8 cellular contexts compared by ENCODE assay signal in the genomic region with DNA sequence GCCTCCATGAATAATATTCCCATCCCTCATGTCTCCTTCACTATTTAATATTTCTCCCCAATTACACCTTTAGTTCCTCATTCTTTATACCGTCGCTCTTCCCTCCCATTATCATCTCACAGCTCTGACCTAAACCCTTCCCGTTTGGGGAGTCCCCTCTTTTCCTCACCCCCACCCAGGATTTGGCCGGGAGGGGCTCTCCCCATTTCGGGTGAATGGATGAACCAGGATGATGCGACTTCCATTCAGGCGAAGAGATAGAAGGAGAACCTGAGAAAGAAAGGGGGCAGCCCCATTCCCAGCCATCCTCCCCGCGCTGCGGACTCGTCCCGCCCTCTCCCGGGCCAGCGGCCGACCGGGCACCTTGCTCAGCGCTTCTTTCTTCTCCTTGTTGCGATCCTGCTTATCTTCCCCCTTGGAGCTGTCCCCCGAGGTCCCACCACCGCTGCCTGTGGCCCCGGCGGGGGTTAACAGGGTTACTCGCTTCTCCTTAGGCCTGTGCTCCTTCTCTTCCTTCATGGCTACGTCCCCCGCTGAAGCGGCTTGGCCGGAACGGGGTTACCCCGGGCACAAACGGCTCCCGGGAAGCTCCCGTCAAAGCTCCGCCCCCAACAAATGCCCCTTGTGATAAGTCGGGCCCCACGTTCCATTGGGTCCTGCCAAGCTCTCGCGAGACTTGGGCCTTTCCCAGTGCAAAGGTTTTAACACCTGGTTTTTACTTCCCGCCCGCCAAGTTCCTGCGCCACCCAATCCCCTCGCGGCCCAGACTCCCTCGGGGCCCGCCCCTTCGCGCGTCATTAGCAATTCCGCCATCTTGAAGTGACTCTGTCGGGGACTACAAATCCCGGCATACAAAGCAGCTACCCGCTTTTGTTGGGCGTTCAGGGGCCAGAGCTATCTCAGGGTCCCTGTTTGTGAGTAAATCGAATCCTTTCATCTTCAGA. TPM values are rescaled to one million over a fixed set of nuclear protein-coding genes. Genes with fewer than 3 reads are reported as not detected.
DNase-seq lines count a peak whose midpoint lies in the region; ATAC-seq and TF ChIP-seq lines count a peak whose summit lies in the region.

A gene with protein sequence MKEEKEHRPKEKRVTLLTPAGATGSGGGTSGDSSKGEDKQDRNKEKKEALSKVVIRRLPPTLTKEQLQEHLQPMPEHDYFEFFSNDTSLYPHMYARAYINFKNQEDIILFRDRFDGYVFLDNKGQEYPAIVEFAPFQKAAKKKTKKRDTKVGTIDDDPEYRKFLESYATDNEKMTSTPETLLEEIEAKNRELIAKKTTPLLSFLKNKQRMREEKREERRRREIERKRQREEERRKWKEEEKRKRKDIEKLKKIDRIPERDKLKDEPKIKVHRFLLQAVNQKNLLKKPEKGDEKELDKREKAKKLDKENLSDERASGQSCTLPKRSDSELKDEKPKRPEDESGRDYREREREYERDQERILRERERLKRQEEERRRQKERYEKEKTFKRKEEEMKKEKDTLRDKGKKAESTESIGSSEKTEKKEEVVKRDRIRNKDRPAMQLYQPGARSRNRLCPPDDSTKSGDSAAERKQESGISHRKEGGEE (minus strand): TSS at position 554 of the 944 bp plus-strand sequence. CDS start 35 bp downstream, at position 519.

- H3K36me3 ChIP-seq in DOHH2 (ENCODE audit: control insufficient read depth, low read length): peaks cover 36% of the 10 kb centered on the region
- peaks cover 20% of the 10 kb centered on the region for H3K36me3 ChIP-seq in GM23338 (ENCODE audit: insufficient read depth)
- H3K36me3 ChIP-seq in fibroblast of lung (ENCODE audit: control insufficient read depth, insufficient read depth, low read length): no peaks in the 10 kb centered on the region
- H3K36me3 ChIP-seq in naive thymus-derived CD4-positive, alpha-beta T cell (ENCODE audit: control insufficient read depth in 2 of 3, insufficient read depth in 3 of 3, low read length in 3 of 3): peaks cover 0 to 6% (median 0%) of the 10 kb centered on the region in 3 experiments

- H3K4me2 ChIP-seq in DOHH2 (ENCODE audit: low read length) (peak within 1 kb of the TSS; percentile 77), GM23338 (peak within 1 kb of the TSS; percentile 84), fibroblast of lung (ENCODE audit: extremely low read depth, insufficient read depth, low read length) (peak within 1 kb of the TSS; percentile 75)

- H3K4me1 Mint-ChIP-seq in GM23338: no peaks in the 10 kb centered on the region
- H3K4me1 Mint-ChIP-seq in activated T-helper 17 cell treated with anti-CD3 and anti-CD28 coated beads, Interleukin-2, amount 50 U/mL, for 72 hours: no peaks in the 10 kb centered on the region
- peaks cover 3 to 29% (median 23%) of the 10 kb centered on the region in 7 donors for H3K4me1 Mint-ChIP-seq in naive thymus-derived CD4-positive, alpha-beta T cell
- H3K4me1 Mint-ChIP-seq in stimulated activated naive B cell treated with anti-CD40 and anti-IgM and Interleukin-4, amounts not matched to agents 10 μg/mL and 1 μg/mL and 100 μg/mL, for 72 hours: peaks cover 0 to 4% of the 10 kb centered on the region in 2 donors

- no peaks in the 10 kb centered on the region for H4K20me1 ChIP-seq in DOHH2 (ENCODE audit: control insufficient read depth, insufficient read depth, low read depth, low read length)
- H4K20me1 ChIP-seq in GM23338 (replicated peaks; ENCODE audit: insufficient read depth): no peaks in the 10 kb centered on the region; the same call in 1 of the 2 replicates
- no peaks in the 10 kb centered on the region for H4K20me1 ChIP-seq in fibroblast of lung (ENCODE audit: control insufficient read depth, extremely low read depth, insufficient read depth, low read length)

- CTCF ChIA-PET in RWPE1 (lab: Yijun Ruan, JAX): no interaction called here
- CTCF ChIA-PET in naive thymus-derived CD4-positive, alpha-beta T cell (lab: Charles Lee): interaction anchor here (0.6 to 0.9 kb wide), 2 partner anchors 61 to 244 kb away, joined by 3 to 5 read pairs; a partner anchor contains a TSS

- peak within 1 kb of the TSS; percentile 78 for H3K9ac ChIP-seq in fibroblast of lung (ENCODE audit: insufficient read depth, low read length)

- peak; percentile 93 for ATAC-seq in GM23338
- peak; percentile 95 for ATAC-seq in activated T-helper 17 cell treated with anti-CD3 and anti-CD28 coated beads, Interleukin-2, amount 50 U/mL, for 72 hours (replicated peaks)
- peak; percentile 98 for ATAC-seq in naive thymus-derived CD4-positive, alpha-beta T cell
- ATAC-seq in stimulated activated naive B cell treated with anti-CD40 and anti-IgM and Interleukin-4, amounts not matched to agents 10 μg/mL and 1 μg/mL and 100 μg/mL, for 72 hours (replicated peaks): peak; percentile 95 to 98

- TF ChIP-seq CTCF in DOHH2 (IDR thresholded peaks at IDR 0.05; ENCODE audit: low read depth, low read length, poor library complexity, severe bottlenecking): no peak
- no peak for TF ChIP-seq CTCF in GM23338 (conservative IDR thresholded peaks at IDR 0.05; ENCODE audit: low read depth in 2 of 2)
- TF ChIP-seq CTCF in RWPE1 (conservative IDR thresholded peaks at IDR 0.05; ENCODE audit: low read depth): no peak
- no peak for TF ChIP-seq CTCF in fibroblast of lung (conservative IDR thresholded peaks at IDR 0.05 in 1 of 2, IDR thresholded peaks at IDR 0.05 in 1 of 2; ENCODE audit: low read depth in 1 of 2, low read length in 2 of 2)

- H3K4me3 Mint-ChIP-seq in GM23338: peak within 1 kb of the TSS; percentile 93
- peak within 1 kb of the TSS; percentile 99 for H3K4me3 Mint-ChIP-seq in activated T-helper 17 cell treated with anti-CD3 and anti-CD28 coated beads, Interleukin-2, amount 50 U/mL, for 72 hours
- H3K4me3 Mint-ChIP-seq in naive thymus-derived CD4-positive, alpha-beta T cell: peak within 1 kb of the TSS; percentile 89 to 100 (median 98)
- peak within 1 kb of the TSS; percentile 95 to 99 for H3K4me3 Mint-ChIP-seq in stimulated activated naive B cell treated with anti-CD40 and anti-IgM and Interleukin-4, amounts not matched to agents 10 μg/mL and 1 μg/mL and 100 μg/mL, for 72 hours

- no peaks in the 10 kb centered on the region; the same call in 2 of the 3 replicates for H3K9me3 Mint-ChIP-seq in GM23338
- no peaks in the 10 kb centered on the region for H3K9me3 Mint-ChIP-seq in activated T-helper 17 cell treated with anti-CD3 and anti-CD28 coated beads, Interleukin-2, amount 50 U/mL, for 72 hours
- peaks cover 0 to 2% (median 0%) of the 10 kb centered on the region in 11 donors for H3K9me3 Mint-ChIP-seq in naive thymus-derived CD4-positive, alpha-beta T cell
- H3K9me3 Mint-ChIP-seq in stimulated activated naive B cell treated with anti-CD40 and anti-IgM and Interleukin-4, amounts not matched to agents 10 μg/mL and 1 μg/mL and 100 μg/mL, for 72 hours: no peaks in the 10 kb centered on the region

- peaks cover 25% of the 10 kb centered on the region for H3K79me2 ChIP-seq in DOHH2 (ENCODE audit: control insufficient read depth, low read length)
- peaks cover 17% of the 10 kb centered on the region for H3K79me2 ChIP-seq in GM23338 (replicated peaks; ENCODE audit: insufficient read depth)
- H3K79me2 ChIP-seq in fibroblast of lung (ENCODE audit: control insufficient read depth, insufficient read depth, low read length): peaks cover 10% of the 10 kb centered on the region

- H3K27ac ChIP-seq in DOHH2 (ENCODE audit: low read depth, low read length): peak within 1 kb of the TSS; percentile 52
- peak within 1 kb of the TSS; percentile 92 for H3K27ac ChIP-seq in GM23338 (ENCODE audit: low read depth)
- H3K27ac ChIP-seq in RWPE1: peak within 1 kb of the TSS; percentile 83
- H3K27ac ChIP-seq in fibroblast of lung (ENCODE audit: insufficient read depth, low read length): peak within 1 kb of the TSS; percentile 82
- H3K27ac ChIP-seq in naive thymus-derived CD4-positive, alpha-beta T cell (ENCODE audit: low read depth, low read length): peak within 1 kb of the TSS; percentile 95

- H3K9me2 ChIP-seq in DOHH2 (replicated peaks; ENCODE audit: control insufficient read depth, low read length): no peaks in the 10 kb centered on the region
- no peaks in the 10 kb centered on the region for H3K9me2 ChIP-seq in GM23338 (ENCODE audit: insufficient read depth)

- H3K36me3 Mint-ChIP-seq in GM23338 (ENCODE audit: low read depth): peaks cover 38% of the 10 kb centered on the region
- peaks cover 51% of the 10 kb centered on the region for H3K36me3 Mint-ChIP-seq in activated T-helper 17 cell treated with anti-CD3 and anti-CD28 coated beads, Interleukin-2, amount 50 U/mL, for 72 hours (ENCODE audit: low read depth)
- H3K36me3 Mint-ChIP-seq in naive thymus-derived CD4-positive, alpha-beta T cell: peaks cover 0 to 8% (median 3%) of the 10 kb centered on the region in 5 donors
- H3K36me3 Mint-ChIP-seq in stimulated activated naive B cell treated with anti-CD40 and anti-IgM and Interleukin-4, amounts not matched to agents 10 μg/mL and 1 μg/mL and 100 μg/mL, for 72 hours: peaks cover 3 to 8% of the 10 kb centered on the region in 2 donors

- H3K27me3 ChIP-seq in DOHH2 (ENCODE audit: control insufficient read depth, low read length) (no peaks in the 10 kb centered on the region), GM23338 (ENCODE audit: insufficient read depth) (no peaks in the 10 kb centered on the region), fibroblast of lung (ENCODE audit: control insufficient read depth, insufficient read depth, low read length) (no peaks in the 10 kb centered on the region)
- H3K27me3 ChIP-seq in naive thymus-derived CD4-positive, alpha-beta T cell (ENCODE audit: control insufficient read depth in 2 of 2, insufficient read depth in 2 of 2, low read length in 2 of 2): no peaks in the 10 kb centered on the region

- peaks cover 14% of the 10 kb centered on the region for H3K4me1 ChIP-seq in DOHH2 (ENCODE audit: control insufficient read depth, low read length)
- no peaks in the 10 kb centered on the region for H3K4me1 ChIP-seq in GM23338 (ENCODE audit: insufficient read depth)
- no peaks in the 10 kb centered on the region for H3K4me1 ChIP-seq in fibroblast of lung (ENCODE audit: control insufficient read depth, extremely low read depth, insufficient read depth, low read length)
- no peaks in the 10 kb centered on the region for H3K4me1 ChIP-seq in naive thymus-derived CD4-positive, alpha-beta T cell (ENCODE audit: control insufficient read depth in 2 of 2, insufficient read depth in 2 of 2, low read length in 2 of 2)

- DNase-seq in GM23338 (ENCODE audit: low spot score): peak; percentile 98
- peak; percentile 97 for DNase-seq in LHCN-M2 (ENCODE audit: low read depth)
- peak; percentile 94 for DNase-seq in RWPE1 (ENCODE audit: low spot score)
- peak; percentile 98 for DNase-seq in fibroblast of lung (ENCODE audit: low read depth in 2 of 2)
- peak; percentile 67 to 96 (median 92) for DNase-seq in naive thymus-derived CD4-positive, alpha-beta T cell
- DNase-seq in stimulated activated naive B cell treated with anti-CD40 and anti-IgM and Interleukin-4, amounts not matched to agents 10 μg/mL and 1 μg/mL and 100 μg/mL, for 72 hours: peak; percentile 92

- H3K9me3 ChIP-seq in DOHH2 (ENCODE audit: control insufficient read depth, insufficient read depth, low read length): no peaks in the 10 kb centered on the region
- no peaks in the 10 kb centered on the region for H3K9me3 ChIP-seq in fibroblast of lung (ENCODE audit: control insufficient read depth, insufficient read depth, low read depth, low read length)
- no peaks in the 10 kb centered on the region for H3K9me3 ChIP-seq in naive thymus-derived CD4-positive, alpha-beta T cell (ENCODE audit: control insufficient read depth in 2 of 3, low read length in 3 of 3)

- peak within 1 kb of the TSS; percentile 76 for H2AFZ ChIP-seq in GM23338
- peak within 1 kb of the TSS; percentile 76 for H2AFZ ChIP-seq in fibroblast of lung (ENCODE audit: low read length)

- POLR2A ChIA-PET in RWPE1 (lab: Yijun Ruan, JAX; ENCODE audit: low non-redundant PET): interaction anchor here (0.5 to 0.7 kb wide), 4 partner anchors 60 to 752 kb away, joined by 3 read pairs; a partner anchor contains a TSS
- POLR2A ChIA-PET in naive thymus-derived CD4-positive, alpha-beta T cell (lab: Charles Lee): interaction anchor here (0.5 to 2.5 kb wide), 10 partner anchors 9 to 396 kb away, joined by 3 to 27 read pairs (median 5); a partner anchor contains a TSS

- intact Hi-C loops in naive thymus-derived CD4-positive, alpha-beta T cell (cut with micrococcal nuclease): loop anchor here (1.0 to 5.0 kb wide), 8 partner anchors 19 to 384 kb away; a partner anchor contains a TSS

- peak within 1 kb of the TSS; percentile 95 for H3K4me3 ChIP-seq in DOHH2 (ENCODE audit: low read length)
- peak within 1 kb of the TSS; percentile 94 for H3K4me3 ChIP-seq in GM23338
- peak within 1 kb of the TSS; percentile 71 to 84 (median 75) for H3K4me3 ChIP-seq in fibroblast of lung (replicated peaks in 1 of 4; ENCODE audit: control extremely low read depth in 1 of 4, insufficient read depth in 1 of 4, low read depth in 3 of 4, low read length in 4 of 4)
- peak within 1 kb of the TSS; percentile 88 for H3K4me3 ChIP-seq in naive thymus-derived CD4-positive, alpha-beta T cell (ENCODE audit: low read length)

- H3F3A ChIP-seq in DOHH2 (ENCODE audit: control insufficient read depth, insufficient read depth): no peaks in the 10 kb centered on the region
- H3F3A ChIP-seq in GM23338 (replicated peaks; ENCODE audit: low read depth): no peaks in the 10 kb centered on the region

- peaks cover 8% of the 10 kb centered on the region for H3K27me3 Mint-ChIP-seq in GM23338 (ENCODE audit: insufficient read depth, low read depth, poor library complexity)
- H3K27me3 Mint-ChIP-seq in activated T-helper 17 cell treated with anti-CD3 and anti-CD28 coated beads, Interleukin-2, amount 50 U/mL, for 72 hours: no peaks in the 10 kb centered on the region
- peaks cover 0 to 3% (median 0%) of the 10 kb centered on the region in 5 donors for H3K27me3 Mint-ChIP-seq in naive thymus-derived CD4-positive, alpha-beta T cell
- H3K27me3 Mint-ChIP-seq in stimulated activated naive B cell treated with anti-CD40 and anti-IgM and Interleukin-4, amounts not matched to agents 10 μg/mL and 1 μg/mL and 100 μg/mL, for 72 hours: no peaks in the 10 kb centered on the region

- H3K27ac Mint-ChIP-seq in GM23338: peak within 1 kb of the TSS; percentile 99
- H3K27ac Mint-ChIP-seq in activated T-helper 17 cell treated with anti-CD3 and anti-CD28 coated beads, Interleukin-2, amount 50 U/mL, for 72 hours: peak within 1 kb of the TSS; percentile 99
- peak within 1 kb of the TSS; percentile 87 to 99 (median 97) for H3K27ac Mint-ChIP-seq in naive thymus-derived CD4-positive, alpha-beta T cell
- peak within 1 kb of the TSS; percentile 99 for H3K27ac Mint-ChIP-seq in stimulated activated naive B cell treated with anti-CD40 and anti-IgM and Interleukin-4, amounts not matched to agents 10 μg/mL and 1 μg/mL and 100 μg/mL, for 72 hours

RNA-seq across cellular contexts. Expression of the gene that starts here (rescaled TPM):
- 9.4 and 11.5 TPM in 2 replicates for total RNA-seq in GM23338 (2014; rRNA removed; shearing (Covaris generic))
- 52.8 and 62.0 TPM in 2 replicates for polyA plus RNA-seq in GM23338 (2016; fragmentation: Nextera tagmentation; extraction: Ambion mirVana)
- 2.4 and 3.7 TPM in 2 replicates for total RNA-seq in LHCN-M2 (2014; rRNA removed)
- polyA plus RNA-seq in LHCN-M2 (2012): 3.7 TPM
- total RNA-seq in activated T-helper 17 cell treated with anti-CD3 and anti-CD28 coated beads, Interleukin-2, amount 50 U/mL, for 72 hours: 10 to 100 TPM; 19.3 to 19.4 TPM
- 2.3 and 3.1 TPM in 2 replicates for total RNA-seq in fibroblast of lung
- 8.1 and 8.8 TPM in 2 replicates for polyA plus RNA-seq in fibroblast of lung
- polyA plus RNA-seq in fibroblast of lung (2012): 9.4 and 9.9 TPM in 2 replicates
- polyA minus RNA-seq in fibroblast of lung (ENCODE audit: low replicate concordance): not detected in 2 replicates
- 10 to 100 TPM in 3 of 5 experiments, 1 to 10 TPM in 2; 7.6 to 12.6 (median 11.3) TPM for total RNA-seq in naive thymus-derived CD4-positive, alpha-beta T cell
- 1 to 10 TPM; 7.3 to 8.3 TPM for polyA plus RNA-seq in naive thymus-derived CD4-positive, alpha-beta T cell

Comparison
In these comparisons a context has a peak if more than half of its experiments do, and no peak if none do; other contexts are left out.
1. Peak in every context shown above with its lines: DNase-seq, ATAC-seq, H3K4me3 ChIP-seq and H3K27ac ChIP-seq.